1 cellular context compared by ENCODE assay signal in the genomic region with DNA sequence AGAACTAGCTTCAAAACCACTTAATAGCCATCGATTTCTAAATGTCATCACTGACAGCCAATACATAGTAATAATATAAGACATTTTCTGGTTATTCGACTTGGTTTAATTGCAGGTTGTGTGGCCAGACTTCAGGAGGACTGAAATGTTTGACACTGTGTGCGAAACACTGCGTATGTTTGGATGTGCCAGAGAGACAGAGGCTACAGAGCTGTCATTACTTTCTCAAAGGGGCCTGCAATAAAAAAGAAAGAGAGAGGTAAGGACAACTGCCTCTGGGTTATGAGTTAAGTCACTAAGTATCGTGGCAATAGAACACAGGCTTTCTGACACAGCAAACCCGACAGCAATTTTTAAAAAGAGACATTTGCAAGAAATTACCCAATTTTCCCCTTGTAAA.
TF ChIP-seq lines count a peak whose summit lies in the region.

No MANE protein-coding gene starts in this region.

TF ChIP-seq in HCT116, 20 proteins besides CTCF, POLR2A, EP300 and RAD21 (continued from another document):
- TF ChIP-seq TCF7L2 (IDR thresholded peaks at IDR 0.05; ENCODE audit: borderline replicate concordance, extremely low read depth, insufficient read depth, insufficient read length) = no peak
